Comparison of ENCODE assay signal across 11 cellular contexts in genomic region chr6:151679081-151679480, GRCh38.
DNase-seq lines count a peak whose midpoint lies in the region; ATAC-seq, FAIRE-seq and TF ChIP-seq lines count a peak whose summit lies in the region.
"Had no signal": no experiment of that assay in that cellular context is flagged by ENCODE, and none has a peak within 500 bp of the region (broad histone marks: within the 10 kb centered on the region; RNA-seq: fewer than 3 reads in every experiment).

No MANE protein-coding gene starts in this region.

- no peaks in the 10 kb centered on the region for H3K79me1 ChIP-seq in mesenchymal stem cell (replicated peaks; ENCODE audit: low read length, poor library complexity, severe bottlenecking)

- no peak overlapping the region for H4K91ac ChIP-seq in mesenchymal stem cell (ENCODE audit: low read length)

- no peak overlapping the region for H2BK5ac ChIP-seq in mesenchymal stem cell (ENCODE audit: low read depth, low read length, poor library complexity, severe bottlenecking)

- ATAC-seq in sciatic nerve (peak; percentile 46), HG02884 (IDR thresholded peaks at IDR 0.05; ENCODE audit: unreplicated experiment) (no peak)

- no peak overlapping the region for H3K4me3 ChIP-seq in BJ (ENCODE audit: low read depth, low read length)
- H3K4me3 ChIP-seq in mesenchymal stem cell (ENCODE audit: insufficient read depth in 1 of 2, low read depth in 1 of 2, low read length in 2 of 2) = no peak overlapping the region
- H3K4me3 ChIP-seq: sigmoid colon had no signal

- whole genome bisulfite sequencing in mesenchymal stem cell = 95% methylated on average over 7 of the region's 9 CpGs

- H3K4ac ChIP-seq in mesenchymal stem cell (ENCODE audit: low read depth in 1 of 2, low read length in 2 of 2) = no peak overlapping the region

- no peaks in the 10 kb centered on the region for H3K4me1 ChIP-seq in mesenchymal stem cell (ENCODE audit: control insufficient read depth, insufficient read depth, low read depth, low read length)
- H3K4me1 ChIP-seq: sigmoid colon had no signal

- H3K4me2 ChIP-seq in mesenchymal stem cell (ENCODE audit: low read length, poor library complexity, severe bottlenecking) = no peak overlapping the region

- H3K36me3 ChIP-seq in BJ (ENCODE audit: control insufficient read depth, insufficient read depth, low read length) = no peaks in the 10 kb centered on the region
- H3K36me3 ChIP-seq in mesenchymal stem cell (ENCODE audit: control insufficient read depth in 1 of 2, insufficient read depth in 2 of 2, low read depth in 1 of 2, low read length in 2 of 2) = no peaks in the 10 kb centered on the region
- H3K36me3 ChIP-seq: sigmoid colon had no signal

- CTCF ChIA-PET in BJ (lab: Yijun Ruan, JAX) = interaction anchor here (1.2 to 1.8 kb wide), 2 partner anchors 11 to 594 kb away, joined by 3 to 5 read pairs; no protein-coding TSS in a partner anchor

- no peak overlapping the region for H3K18ac ChIP-seq in mesenchymal stem cell (ENCODE audit: low read depth in 1 of 2, low read length in 2 of 2)

- no peaks in the 10 kb centered on the region for H3K9me3 ChIP-seq in mesenchymal stem cell (ENCODE audit: control insufficient read depth, low read length)
- H3K9me3 ChIP-seq: sigmoid colon had no signal

- H3K27me3 ChIP-seq in BJ (ENCODE audit: control insufficient read depth, insufficient read depth, low read length) (peaks cover 2% of the 10 kb centered on the region; the same call in 1 of the 2 replicates), mesenchymal stem cell (ENCODE audit: control insufficient read depth in 1 of 2, insufficient read depth in 1 of 2, low read length in 2 of 2) (no peaks in the 10 kb centered on the region)
- H3K27me3 ChIP-seq: sigmoid colon had no signal

- no peak for TF ChIP-seq CTCF in BJ (IDR thresholded peaks at IDR 0.05; ENCODE audit: insufficient read depth, low read depth, low read length)

- POLR2A ChIA-PET in BJ (lab: Charles Lee) = no interaction called here

- no peak overlapping the region for H4K8ac ChIP-seq in mesenchymal stem cell (ENCODE audit: low read length)

- no peak overlapping the region for H3K14ac ChIP-seq in mesenchymal stem cell (ENCODE audit: low read length in 2 of 2)

- no peak overlapping the region for H2BK12ac ChIP-seq in mesenchymal stem cell (ENCODE audit: low read length in 2 of 2)

- DNase-seq in BJ (ENCODE audit: low read depth) (peak; percentile 75), HT1080 (ENCODE audit: low read depth) (peak; percentile 25), sciatic nerve (ENCODE audit: low spot score) (no peak), mesenchymal stem cell (no peak), GF-D8 (lab: John Stamatoyannopoulos, UW) (no peak)
- DNase-seq in activated CD8-positive, alpha-beta memory T cell treated with anti-CD3 and anti-CD28 coated beads, Interleukin-2, amount 50 U/mL, for 4 hours = no peak
- DNase-seq: NCI-H1417, sigmoid colon had no signal

- FAIRE-seq in endometrium (lab: Jason Lieb, UNC) = peak; percentile 12
- FAIRE-seq: D721Med had no signal

- intact Hi-C loops in sciatic nerve (cut with DNase I) = no loop called here

- H2AK5ac ChIP-seq in mesenchymal stem cell (ENCODE audit: low read length, severe bottlenecking) = no peak overlapping the region

- no peak overlapping the region for H2BK15ac ChIP-seq in mesenchymal stem cell (ENCODE audit: low read depth, poor library complexity, severe bottlenecking)

- H3K9ac ChIP-seq in mesenchymal stem cell (ENCODE audit: low read length) = no peak overlapping the region

- H3K27ac ChIP-seq in mesenchymal stem cell (ENCODE audit: low read length, poor library complexity, severe bottlenecking) = no peak overlapping the region

- H3K23ac ChIP-seq in mesenchymal stem cell (ENCODE audit: low read length in 2 of 2) = no peak overlapping the region

- no peak overlapping the region for H2BK120ac ChIP-seq in mesenchymal stem cell (ENCODE audit: low read depth, low read length)

- no peak overlapping the region for H2AFZ ChIP-seq in mesenchymal stem cell (ENCODE audit: low read depth, low read length)

Comparison
In these comparisons a context has a peak if more than half of its experiments do, and no peak if none do; other contexts are left out.
1. DNase-seq: peak in BJ (single experiment) and HT1080 (single experiment); none in sciatic nerve (single experiment), mesenchymal stem cell (single experiment), GF-D8 (single experiment) and activated CD8-positive, alpha-beta memory T cell treated with anti-CD3 and anti-CD28 coated beads, Interleukin-2, amount 50 U/mL, for 4 hours (single experiment).